ENCODE assay signal across 1 cellular context in genomic region chr10:88076027-88076880, GRCh38.
A peak's percentile ranks its signal among the peaks of the same experiment; 100 is the strongest.
TF ChIP-seq lines count a peak whose summit lies in the region.

No MANE protein-coding gene starts in this region.

TF ChIP-seq in GM12878, 131 proteins besides CTCF, POLR2A, EP300 and RAD21 (continued from another document and continues in another):
- TF ChIP-seq, protein P1, sequence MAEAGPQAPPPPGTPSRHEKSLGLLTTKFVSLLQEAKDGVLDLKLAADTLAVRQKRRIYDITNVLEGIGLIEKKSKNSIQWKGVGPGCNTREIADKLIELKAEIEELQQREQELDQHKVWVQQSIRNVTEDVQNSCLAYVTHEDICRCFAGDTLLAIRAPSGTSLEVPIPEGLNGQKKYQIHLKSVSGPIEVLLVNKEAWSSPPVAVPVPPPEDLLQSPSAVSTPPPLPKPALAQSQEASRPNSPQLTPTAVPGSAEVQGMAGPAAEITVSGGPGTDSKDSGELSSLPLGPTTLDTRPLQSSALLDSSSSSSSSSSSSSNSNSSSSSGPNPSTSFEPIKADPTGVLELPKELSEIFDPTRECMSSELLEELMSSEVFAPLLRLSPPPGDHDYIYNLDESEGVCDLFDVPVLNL (IDR thresholded peaks at IDR 0.05; ENCODE audit: low read depth, low read length) = no peak
- TF ChIP-seq IKZF1 (conservative IDR thresholded peaks at IDR 0.05) = peak; percentile 76
- TF ChIP-seq CHD1 (IDR thresholded peaks at IDR 0.05; ENCODE audit: low read depth, low read length) = no peak
- TF ChIP-seq SMAD1 (IDR thresholded peaks at IDR 0.05; ENCODE audit: low read depth, partially characterized antibody) = no peak
- TF ChIP-seq BCL11A (IDR thresholded peaks at IDR 0.05; ENCODE audit: low read depth, low read length) = no peak
- TF ChIP-seq, protein P2, sequence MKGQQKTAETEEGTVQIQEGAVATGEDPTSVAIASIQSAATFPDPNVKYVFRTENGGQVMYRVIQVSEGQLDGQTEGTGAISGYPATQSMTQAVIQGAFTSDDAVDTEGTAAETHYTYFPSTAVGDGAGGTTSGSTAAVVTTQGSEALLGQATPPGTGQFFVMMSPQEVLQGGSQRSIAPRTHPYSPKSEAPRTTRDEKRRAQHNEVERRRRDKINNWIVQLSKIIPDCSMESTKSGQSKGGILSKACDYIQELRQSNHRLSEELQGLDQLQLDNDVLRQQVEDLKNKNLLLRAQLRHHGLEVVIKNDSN (IDR thresholded peaks at IDR 0.05; ENCODE audit: borderline replicate concordance, extremely low read length, insufficient read depth, low read depth, low read length) = no peak
- no peak for TF ChIP-seq JUND (IDR thresholded peaks at IDR 0.05; ENCODE audit: low read depth, low read length)
- TF ChIP-seq, protein P3, sequence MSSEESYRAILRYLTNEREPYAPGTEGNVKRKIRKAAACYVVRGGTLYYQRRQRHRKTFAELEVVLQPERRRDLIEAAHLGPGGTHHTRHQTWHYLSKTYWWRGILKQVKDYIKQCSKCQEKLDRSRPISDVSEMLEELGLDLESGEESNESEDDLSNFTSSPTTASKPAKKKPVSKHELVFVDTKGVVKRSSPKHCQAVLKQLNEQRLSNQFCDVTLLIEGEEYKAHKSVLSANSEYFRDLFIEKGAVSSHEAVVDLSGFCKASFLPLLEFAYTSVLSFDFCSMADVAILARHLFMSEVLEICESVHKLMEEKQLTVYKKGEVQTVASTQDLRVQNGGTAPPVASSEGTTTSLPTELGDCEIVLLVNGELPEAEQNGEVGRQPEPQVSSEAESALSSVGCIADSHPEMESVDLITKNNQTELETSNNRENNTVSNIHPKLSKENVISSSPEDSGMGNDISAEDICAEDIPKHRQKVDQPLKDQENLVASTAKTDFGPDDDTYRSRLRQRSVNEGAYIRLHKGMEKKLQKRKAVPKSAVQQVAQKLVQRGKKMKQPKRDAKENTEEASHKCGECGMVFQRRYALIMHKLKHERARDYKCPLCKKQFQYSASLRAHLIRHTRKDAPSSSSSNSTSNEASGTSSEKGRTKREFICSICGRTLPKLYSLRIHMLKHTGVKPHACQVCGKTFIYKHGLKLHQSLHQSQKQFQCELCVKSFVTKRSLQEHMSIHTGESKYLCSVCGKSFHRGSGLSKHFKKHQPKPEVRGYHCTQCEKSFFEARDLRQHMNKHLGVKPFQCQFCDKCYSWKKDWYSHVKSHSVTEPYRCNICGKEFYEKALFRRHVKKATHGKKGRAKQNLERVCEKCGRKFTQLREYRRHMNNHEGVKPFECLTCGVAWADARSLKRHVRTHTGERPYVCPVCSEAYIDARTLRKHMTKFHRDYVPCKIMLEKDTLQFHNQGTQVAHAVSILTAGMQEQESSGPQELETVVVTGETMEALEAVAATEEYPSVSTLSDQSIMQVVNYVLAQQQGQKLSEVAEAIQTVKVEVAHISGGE (CRISPR knock-in tag; IDR thresholded peaks at IDR 0.05) = no peak
- no peak for TF ChIP-seq MYB (IDR thresholded peaks at IDR 0.05; ENCODE audit: borderline replicate concordance, low read depth, low read length)
- TF ChIP-seq, protein P4, sequence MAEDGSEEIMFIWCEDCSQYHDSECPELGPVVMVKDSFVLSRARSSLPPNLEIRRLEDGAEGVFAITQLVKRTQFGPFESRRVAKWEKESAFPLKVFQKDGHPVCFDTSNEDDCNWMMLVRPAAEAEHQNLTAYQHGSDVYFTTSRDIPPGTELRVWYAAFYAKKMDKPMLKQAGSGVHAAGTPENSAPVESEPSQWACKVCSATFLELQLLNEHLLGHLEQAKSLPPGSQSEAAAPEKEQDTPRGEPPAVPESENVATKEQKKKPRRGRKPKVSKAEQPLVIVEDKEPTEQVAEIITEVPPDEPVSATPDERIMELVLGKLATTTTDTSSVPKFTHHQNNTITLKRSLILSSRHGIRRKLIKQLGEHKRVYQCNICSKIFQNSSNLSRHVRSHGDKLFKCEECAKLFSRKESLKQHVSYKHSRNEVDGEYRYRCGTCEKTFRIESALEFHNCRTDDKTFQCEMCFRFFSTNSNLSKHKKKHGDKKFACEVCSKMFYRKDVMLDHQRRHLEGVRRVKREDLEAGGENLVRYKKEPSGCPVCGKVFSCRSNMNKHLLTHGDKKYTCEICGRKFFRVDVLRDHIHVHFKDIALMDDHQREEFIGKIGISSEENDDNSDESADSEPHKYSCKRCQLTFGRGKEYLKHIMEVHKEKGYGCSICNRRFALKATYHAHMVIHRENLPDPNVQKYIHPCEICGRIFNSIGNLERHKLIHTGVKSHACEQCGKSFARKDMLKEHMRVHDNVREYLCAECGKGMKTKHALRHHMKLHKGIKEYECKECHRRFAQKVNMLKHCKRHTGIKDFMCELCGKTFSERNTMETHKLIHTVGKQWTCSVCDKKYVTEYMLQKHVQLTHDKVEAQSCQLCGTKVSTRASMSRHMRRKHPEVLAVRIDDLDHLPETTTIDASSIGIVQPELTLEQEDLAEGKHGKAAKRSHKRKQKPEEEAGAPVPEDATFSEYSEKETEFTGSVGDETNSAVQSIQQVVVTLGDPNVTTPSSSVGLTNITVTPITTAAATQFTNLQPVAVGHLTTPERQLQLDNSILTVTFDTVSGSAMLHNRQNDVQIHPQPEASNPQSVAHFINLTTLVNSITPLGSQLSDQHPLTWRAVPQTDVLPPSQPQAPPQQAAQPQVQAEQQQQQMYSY (CRISPR knock-in tag; IDR thresholded peaks at IDR 0.05) = no peak
- TF ChIP-seq BHLHE40 (IDR thresholded peaks at IDR 0.05; ENCODE audit: borderline replicate concordance in 1 of 2, low read depth in 2 of 2, low read length in 1 of 2) = peak; percentile 34 to 35; a peak in 2 of 4 replicates
- TF ChIP-seq, protein P5, sequence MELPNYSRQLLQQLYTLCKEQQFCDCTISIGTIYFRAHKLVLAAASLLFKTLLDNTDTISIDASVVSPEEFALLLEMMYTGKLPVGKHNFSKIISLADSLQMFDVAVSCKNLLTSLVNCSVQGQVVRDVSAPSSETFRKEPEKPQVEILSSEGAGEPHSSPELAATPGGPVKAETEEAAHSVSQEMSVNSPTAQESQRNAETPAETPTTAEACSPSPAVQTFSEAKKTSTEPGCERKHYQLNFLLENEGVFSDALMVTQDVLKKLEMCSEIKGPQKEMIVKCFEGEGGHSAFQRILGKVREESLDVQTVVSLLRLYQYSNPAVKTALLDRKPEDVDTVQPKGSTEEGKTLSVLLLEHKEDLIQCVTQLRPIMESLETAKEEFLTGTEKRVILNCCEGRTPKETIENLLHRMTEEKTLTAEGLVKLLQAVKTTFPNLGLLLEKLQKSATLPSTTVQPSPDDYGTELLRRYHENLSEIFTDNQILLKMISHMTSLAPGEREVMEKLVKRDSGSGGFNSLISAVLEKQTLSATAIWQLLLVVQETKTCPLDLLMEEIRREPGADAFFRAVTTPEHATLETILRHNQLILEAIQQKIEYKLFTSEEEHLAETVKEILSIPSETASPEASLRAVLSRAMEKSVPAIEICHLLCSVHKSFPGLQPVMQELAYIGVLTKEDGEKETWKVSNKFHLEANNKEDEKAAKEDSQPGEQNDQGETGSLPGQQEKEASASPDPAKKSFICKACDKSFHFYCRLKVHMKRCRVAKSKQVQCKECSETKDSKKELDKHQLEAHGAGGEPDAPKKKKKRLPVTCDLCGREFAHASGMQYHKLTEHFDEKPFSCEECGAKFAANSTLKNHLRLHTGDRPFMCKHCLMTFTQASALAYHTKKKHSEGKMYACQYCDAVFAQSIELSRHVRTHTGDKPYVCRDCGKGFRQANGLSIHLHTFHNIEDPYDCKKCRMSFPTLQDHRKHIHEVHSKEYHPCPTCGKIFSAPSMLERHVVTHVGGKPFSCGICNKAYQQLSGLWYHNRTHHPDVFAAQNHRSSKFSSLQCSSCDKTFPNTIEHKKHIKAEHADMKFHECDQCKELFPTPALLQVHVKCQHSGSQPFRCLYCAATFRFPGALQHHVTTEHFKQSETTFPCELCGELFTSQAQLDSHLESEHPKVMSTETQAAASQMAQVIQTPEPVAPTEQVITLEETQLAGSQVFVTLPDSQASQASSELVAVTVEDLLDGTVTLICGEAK (IDR thresholded peaks at IDR 0.05; ENCODE audit: borderline replicate concordance) = no peak
- TF ChIP-seq TAF1 (IDR thresholded peaks at IDR 0.05; ENCODE audit: borderline replicate concordance, low read depth, low read length) = 0 out of 2 replicates have a peak, but pooled peaks have one; percentile 13
- no peak for TF ChIP-seq PML (IDR thresholded peaks at IDR 0.05; ENCODE audit: low read length)
- TF ChIP-seq CHD4 (IDR thresholded peaks at IDR 0.05) = no peak
- TF ChIP-seq MTA3 (IDR thresholded peaks at IDR 0.05; ENCODE audit: borderline replicate concordance, low read length) = 0 out of 2 replicates have a peak, but pooled peaks have one; percentile 40
- TF ChIP-seq EZH2 (IDR thresholded peaks at IDR 0.05; ENCODE audit: borderline replicate concordance, control insufficient read depth, low read depth, low read length) = no peak
- TF ChIP-seq WRNIP1 (IDR thresholded peaks at IDR 0.05; ENCODE audit: borderline replicate concordance, low read depth, low read length) = no peak
- no peak for TF ChIP-seq MYC (IDR thresholded peaks at IDR 0.05; ENCODE audit: insufficient read depth, insufficient read length, insufficient replicate concordance, low read length, severe bottlenecking)
- TF ChIP-seq MEF2B (IDR thresholded peaks at IDR 0.05; ENCODE audit: partially characterized antibody, poor library complexity, severe bottlenecking) = peak; percentile 35
- no peak for TF ChIP-seq ELK1 (IDR thresholded peaks at IDR 0.05; ENCODE audit: low read depth, low read length)
- 0 out of 2 replicates have a peak, but pooled peaks have one; percentile 35 for TF ChIP-seq PAX8 (IDR thresholded peaks at IDR 0.05)
- no peak for TF ChIP-seq ZNF687 (IDR thresholded peaks at IDR 0.05)
- no peak for TF ChIP-seq NRF1 (conservative IDR thresholded peaks at IDR 0.05; ENCODE audit: low read depth, low read length)
- no peak for TF ChIP-seq SREBF2 (IDR thresholded peaks at IDR 0.05; ENCODE audit: low read length)
- no peak for TF ChIP-seq CREM (IDR thresholded peaks at IDR 0.05; ENCODE audit: low read depth)
- TF ChIP-seq SPI1 (IDR thresholded peaks at IDR 0.05; ENCODE audit: borderline replicate concordance, insufficient read depth, low read depth, low read length) = no peak
- TF ChIP-seq MEF2A (IDR thresholded peaks at IDR 0.05; ENCODE audit: insufficient read depth, low read depth, low read length) = no peak
- TF ChIP-seq NR2C1 (IDR thresholded peaks at IDR 0.05) = no peak
- TF ChIP-seq SUPT20H (IDR thresholded peaks at IDR 0.05; ENCODE audit: borderline replicate concordance, control insufficient read depth, low read depth, low read length) = no peak
- TF ChIP-seq MTA2 (IDR thresholded peaks at IDR 0.05; ENCODE audit: low read depth) = peak; percentile 80
- TF ChIP-seq SIX5 (IDR thresholded peaks at IDR 0.05; ENCODE audit: low read depth, low read length, severe bottlenecking) = no peak
- no peak for TF ChIP-seq ZBTB33 (IDR thresholded peaks at IDR 0.05)
- no peak for TF ChIP-seq LARP7 (IDR thresholded peaks at IDR 0.05)
- TF ChIP-seq SRF (IDR thresholded peaks at IDR 0.05; ENCODE audit: low read depth in 2 of 2, low read length in 2 of 2) = no peak
- no peak for TF ChIP-seq TCF3 (IDR thresholded peaks at IDR 0.05; ENCODE audit: borderline replicate concordance, insufficient read depth, low read depth, low read length)
- TF ChIP-seq FOS (IDR thresholded peaks at IDR 0.05; ENCODE audit: borderline replicate concordance, extremely low read depth, insufficient read length) = no peak
- no peak for TF ChIP-seq CBFB (IDR thresholded peaks at IDR 0.05; ENCODE audit: low read depth)
- TF ChIP-seq HCFC1 (IDR thresholded peaks at IDR 0.05; ENCODE audit: low read length) = no peak
- TF ChIP-seq BMI1 (IDR thresholded peaks at IDR 0.05; ENCODE audit: borderline replicate concordance) = no peak
- no peak for TF ChIP-seq ETV6 (conservative IDR thresholded peaks at IDR 0.05 in 1 of 2, IDR thresholded peaks at IDR 0.05 in 1 of 2; ENCODE audit: borderline replicate concordance in 1 of 2, low read depth in 1 of 2)
- no peak for TF ChIP-seq ZNF24 (IDR thresholded peaks at IDR 0.05)
- TF ChIP-seq YBX1 (IDR thresholded peaks at IDR 0.05) = no peak
